Comparison of ENCODE assay signal across 10 cellular contexts in genomic region chr17:43025766-43026537, GRCh38. TPM values are rescaled to one million over a fixed set of nuclear protein-coding genes. Genes with fewer than 3 reads are reported as not detected.
DNase-seq lines count a peak whose midpoint lies in the region; ATAC-seq and TF ChIP-seq lines count a peak whose summit lies in the region.
"Had no signal": no experiment of that assay in that cellular context is flagged by ENCODE, and none has a peak within 500 bp of the region (broad histone marks: within the 10 kb centered on the region; RNA-seq: fewer than 3 reads in every experiment).

No MANE protein-coding gene starts in this region.

- no peak overlapping the region for H2AK5ac ChIP-seq in trophoblast cell (ENCODE audit: low read length)

- H3K36me3 ChIP-seq in NT2/D1 (ENCODE audit: insufficient read depth, insufficient read length, low read length) (peaks cover 17% of the 10 kb centered on the region), gastroesophageal sphincter (no peaks in the 10 kb centered on the region), trophoblast cell (ENCODE audit: control insufficient read depth in 1 of 2, insufficient read depth in 2 of 2, low read length in 2 of 2) (no peaks in the 10 kb centered on the region)

- no peak overlapping the region for H2BK5ac ChIP-seq in trophoblast cell (ENCODE audit: low read depth, low read length, poor library complexity)

- H3K14ac ChIP-seq in trophoblast cell (ENCODE audit: low read length), result no peak overlapping the region

- peaks cover 10% of the 10 kb centered on the region for H3K79me2 ChIP-seq in trophoblast cell (ENCODE audit: control insufficient read depth, insufficient read depth, low read length, poor library complexity)

- H2AFZ ChIP-seq in trophoblast cell (ENCODE audit: insufficient read depth, low read length, poor library complexity), result no peak overlapping the region

- H3K79me1 ChIP-seq in trophoblast cell (ENCODE audit: low read length), result peaks cover 13% of the 10 kb centered on the region

- no peak overlapping the region for H4K8ac ChIP-seq in trophoblast cell (ENCODE audit: low read depth, low read length)

- no peaks in the 10 kb centered on the region for H3K9me3 ChIP-seq in NT2/D1 (ENCODE audit: insufficient read depth, low read length)
- no peaks in the 10 kb centered on the region for H3K9me3 ChIP-seq in gastroesophageal sphincter
- peaks cover 2% of the 10 kb centered on the region for H3K9me3 ChIP-seq in trophoblast cell (ENCODE audit: insufficient read depth, low read depth, low read length)

- H3K27me3 ChIP-seq in NT2/D1 (ENCODE audit: insufficient read depth, insufficient read length) (no peaks in the 10 kb centered on the region), gastroesophageal sphincter (no peaks in the 10 kb centered on the region), trophoblast cell (ENCODE audit: insufficient read depth, low read length) (no peaks in the 10 kb centered on the region)

- H2BK12ac ChIP-seq in trophoblast cell (ENCODE audit: low read length), result no peak overlapping the region

- H3K4me3 ChIP-seq in NT2/D1 (ENCODE audit: insufficient read length, low read depth), result peak overlapping the region; percentile 76
- no peak overlapping the region for H3K4me3 ChIP-seq in gastroesophageal sphincter
- no peak overlapping the region for H3K4me3 ChIP-seq in trophoblast cell (ENCODE audit: low read depth, low read length)

- H2BK120ac ChIP-seq in trophoblast cell (ENCODE audit: insufficient read depth, low read length, poor library complexity), result no peak overlapping the region

- no peak for TF ChIP-seq CTCF in gastroesophageal sphincter (IDR thresholded peaks at IDR 0.05)

- H3K27ac ChIP-seq in gastroesophageal sphincter, result peak overlapping the region in 3 of 4 donors; percentile 81 to 84 (median 81)
- H3K27ac ChIP-seq in trophoblast cell (ENCODE audit: low read depth, low read length), result no peak overlapping the region
- H3K27ac ChIP-seq: GM23248 had no signal

- TF ChIP-seq POLR2A in gastroesophageal sphincter (IDR thresholded peaks at IDR 0.05), result no peak

- H4K91ac ChIP-seq in trophoblast cell (ENCODE audit: low read depth, low read length), result no peak overlapping the region

- no peak overlapping the region for H3K18ac ChIP-seq in trophoblast cell (ENCODE audit: low read length)

- H3K4ac ChIP-seq in trophoblast cell (ENCODE audit: low read depth, low read length), result no peak overlapping the region

- H3K4me1 ChIP-seq in NT2/D1 (ENCODE audit: insufficient read depth, insufficient read length), result peaks cover 19% of the 10 kb centered on the region
- H3K4me1 ChIP-seq in gastroesophageal sphincter, result peaks cover 0 to 35% (median 11%) of the 10 kb centered on the region in 3 donors
- peaks cover 0 to 6% of the 10 kb centered on the region in 2 experiments for H3K4me1 ChIP-seq in trophoblast cell (ENCODE audit: control insufficient read depth in 1 of 2, insufficient read depth in 2 of 2, low read length in 2 of 2)

- H3K9ac ChIP-seq in NT2/D1 (ENCODE audit: insufficient read length, low read depth) (peak overlapping the region; percentile 90), trophoblast cell (ENCODE audit: low read length) (no peak overlapping the region)
- H3K9ac ChIP-seq: GM23248 had no signal

- H4K12ac ChIP-seq in trophoblast cell (ENCODE audit: low read depth, low read length), result no peak overlapping the region

- ATAC-seq in gastroesophageal sphincter, result no peak

- peak overlapping the region; percentile 82 for H3K4me2 ChIP-seq in trophoblast cell (ENCODE audit: low read length)

- 29 to 74% methylated on average over 4 to 6 of the region's 16 CpGs for WGBS in gastroesophageal sphincter (ENCODE audit: low coverage in 1 of 2), 2 donors
- no CpG with 5 or more reads among the region's 16 CpGs for WGBS in trophoblast cell (ENCODE audit: extremely low coverage, insufficient coverage, insufficient read length)

- DNase-seq in DMS53 (lab: John Stamatoyannopoulos, UW) (peak; percentile 39), DMS53 treated with DMSO at 0.1 percent for 48 hours (lab: John Stamatoyannopoulos, UW; ENCODE audit: unreplicated experiment) (no peak), NT2/D1 (ENCODE audit: low read depth, low spot score) (no peak), trophoblast cell (no peak), foreskin melanocyte (no peak), AG08395 (ENCODE audit: low spot score) (no peak), NCI-H2029 (lab: John Stamatoyannopoulos, UW) (no peak)
- DNase-seq: GM23248, MV-4-11 had no signal

- no peak overlapping the region for H3K23ac ChIP-seq in trophoblast cell (ENCODE audit: low read length)

- no peak for TF ChIP-seq EP300 in gastroesophageal sphincter (IDR thresholded peaks at IDR 0.05)

RNA-seq across cellular contexts. Expression of gene RND2, which starts 0.9 kb away (rescaled TPM):
- total RNA-seq in gastroesophageal sphincter, result 1 to 10 TPM; 1.5 to 4.5 (median 2.5) TPM
- 2.4 and 2.6 TPM in 2 replicates for polyA plus RNA-seq in trophoblast cell (2013)

RNA-seq across cellular contexts. Expression of gene VAT1, which starts 3.8 kb away (rescaled TPM):
- total RNA-seq in gastroesophageal sphincter, result 100 to 1,000 TPM in 3 of 4 donors, 10 to 100 TPM in 1; 89.2 to 187 (median 139) TPM
- 336 and 339 TPM in 2 replicates for polyA plus RNA-seq in trophoblast cell (2013)

RNA-seq across cellular contexts. Expression of gene IFI35, which starts 19.4 kb away (rescaled TPM):
- 10 to 100 TPM; 17.1 to 27.9 (median 22.9) TPM for total RNA-seq in gastroesophageal sphincter
- 0.89 and 1.00 TPM in 2 replicates for polyA plus RNA-seq in trophoblast cell (2013)

RNA-seq across cellular contexts. Expression of gene RPL27, which starts 27.7 kb away (rescaled TPM):
- 1,000 to 10,000 TPM in 3 of 4 donors, 100 to 1,000 TPM in 1; 854 to 1,510 (median 1,196) TPM for total RNA-seq in gastroesophageal sphincter
- polyA plus RNA-seq in trophoblast cell (2013), result 4,147 and 4,166 TPM in 2 replicates

RNA-seq across cellular contexts. Expression of gene RUNDC1, which starts 45.6 kb away (rescaled TPM):
- 10 to 100 TPM; 16.4 to 20.9 (median 19.4) TPM for total RNA-seq in gastroesophageal sphincter
- polyA plus RNA-seq in trophoblast cell (2013), result 6.2 and 6.4 TPM in 2 replicates
